1 cellular context compared by ENCODE assay signal in the genomic region with DNA sequence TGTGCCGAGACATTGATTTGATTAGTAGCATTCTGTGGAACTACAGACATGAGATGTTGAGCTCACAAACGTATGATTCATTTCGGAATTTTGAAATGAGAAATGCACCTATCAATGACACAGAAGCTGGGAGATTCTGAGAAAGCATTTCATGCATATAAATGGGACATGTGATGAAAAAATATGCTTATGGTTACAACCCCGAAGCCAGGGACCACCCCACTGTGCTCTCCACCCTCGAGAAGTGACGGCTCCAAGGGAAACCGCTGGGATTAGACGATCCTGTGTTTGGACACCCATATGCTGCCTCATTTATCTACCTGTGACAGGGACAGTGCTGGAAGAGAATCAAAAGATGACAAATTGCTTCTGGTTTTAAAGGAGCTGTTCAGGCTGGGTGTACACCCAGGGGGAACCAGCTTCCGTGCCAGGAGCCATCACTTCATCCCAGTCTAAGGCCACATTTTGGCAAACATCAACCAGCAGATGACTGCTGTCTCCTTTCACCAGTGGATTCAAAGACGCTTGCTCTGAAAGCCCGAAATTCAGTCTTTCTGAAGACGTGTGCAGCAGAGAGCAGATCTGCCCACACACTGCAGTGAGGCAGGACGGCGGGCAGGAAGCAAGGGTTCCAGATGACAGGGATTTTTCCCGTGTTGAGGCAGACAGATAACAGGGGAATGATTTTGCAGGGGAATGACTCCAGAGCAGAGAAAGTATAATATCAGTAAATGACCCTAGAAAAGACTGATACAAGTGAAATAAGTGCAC.
TF ChIP-seq lines count a peak whose summit lies in the region.

No MANE protein-coding gene starts in this region.

TF ChIP-seq in GM12878, 131 proteins besides CTCF, POLR2A, EP300 and RAD21 (continued from another document and continues in another):
- TF ChIP-seq, protein P1, sequence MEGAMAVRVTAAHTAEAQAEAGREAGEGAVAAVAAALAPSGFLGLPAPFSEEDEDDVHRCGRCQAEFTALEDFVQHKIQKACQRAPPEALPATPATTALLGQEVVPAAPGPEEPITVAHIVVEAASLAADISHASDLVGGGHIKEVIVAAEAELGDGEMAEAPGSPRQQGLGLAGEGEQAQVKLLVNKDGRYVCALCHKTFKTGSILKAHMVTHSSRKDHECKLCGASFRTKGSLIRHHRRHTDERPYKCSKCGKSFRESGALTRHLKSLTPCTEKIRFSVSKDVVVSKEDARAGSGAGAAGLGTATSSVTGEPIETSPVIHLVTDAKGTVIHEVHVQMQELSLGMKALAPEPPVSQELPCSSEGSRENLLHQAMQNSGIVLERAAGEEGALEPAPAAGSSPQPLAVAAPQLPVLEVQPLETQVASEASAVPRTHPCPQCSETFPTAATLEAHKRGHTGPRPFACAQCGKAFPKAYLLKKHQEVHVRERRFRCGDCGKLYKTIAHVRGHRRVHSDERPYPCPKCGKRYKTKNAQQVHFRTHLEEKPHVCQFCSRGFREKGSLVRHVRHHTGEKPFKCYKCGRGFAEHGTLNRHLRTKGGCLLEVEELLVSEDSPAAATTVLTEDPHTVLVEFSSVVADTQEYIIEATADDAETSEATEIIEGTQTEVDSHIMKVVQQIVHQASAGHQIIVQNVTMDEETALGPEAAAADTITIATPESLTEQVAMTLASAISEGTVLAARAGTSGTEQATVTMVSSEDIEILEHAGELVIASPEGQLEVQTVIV (IDR thresholded peaks at IDR 0.05; ENCODE audit: borderline replicate concordance, partially characterized antibody) = no peak
- peak; percentile 73 for TF ChIP-seq JUND (IDR thresholded peaks at IDR 0.05; ENCODE audit: low read depth, low read length)
- TF ChIP-seq SIN3A (IDR thresholded peaks at IDR 0.05; ENCODE audit: low read depth, low read length) = no peak
- TF ChIP-seq IKZF2 (IDR thresholded peaks at IDR 0.05) = peak; percentile 45 to 67; a peak in 2 of 4 replicates
- TF ChIP-seq MYC (IDR thresholded peaks at IDR 0.05; ENCODE audit: insufficient read depth, insufficient read length, insufficient replicate concordance, low read length, severe bottlenecking) = no peak
- TF ChIP-seq MXI1 (IDR thresholded peaks at IDR 0.05; ENCODE audit: low read depth, low read length) = 0 out of 2 replicates have a peak, but pooled peaks have one; percentile 51
- TF ChIP-seq, protein P2, sequence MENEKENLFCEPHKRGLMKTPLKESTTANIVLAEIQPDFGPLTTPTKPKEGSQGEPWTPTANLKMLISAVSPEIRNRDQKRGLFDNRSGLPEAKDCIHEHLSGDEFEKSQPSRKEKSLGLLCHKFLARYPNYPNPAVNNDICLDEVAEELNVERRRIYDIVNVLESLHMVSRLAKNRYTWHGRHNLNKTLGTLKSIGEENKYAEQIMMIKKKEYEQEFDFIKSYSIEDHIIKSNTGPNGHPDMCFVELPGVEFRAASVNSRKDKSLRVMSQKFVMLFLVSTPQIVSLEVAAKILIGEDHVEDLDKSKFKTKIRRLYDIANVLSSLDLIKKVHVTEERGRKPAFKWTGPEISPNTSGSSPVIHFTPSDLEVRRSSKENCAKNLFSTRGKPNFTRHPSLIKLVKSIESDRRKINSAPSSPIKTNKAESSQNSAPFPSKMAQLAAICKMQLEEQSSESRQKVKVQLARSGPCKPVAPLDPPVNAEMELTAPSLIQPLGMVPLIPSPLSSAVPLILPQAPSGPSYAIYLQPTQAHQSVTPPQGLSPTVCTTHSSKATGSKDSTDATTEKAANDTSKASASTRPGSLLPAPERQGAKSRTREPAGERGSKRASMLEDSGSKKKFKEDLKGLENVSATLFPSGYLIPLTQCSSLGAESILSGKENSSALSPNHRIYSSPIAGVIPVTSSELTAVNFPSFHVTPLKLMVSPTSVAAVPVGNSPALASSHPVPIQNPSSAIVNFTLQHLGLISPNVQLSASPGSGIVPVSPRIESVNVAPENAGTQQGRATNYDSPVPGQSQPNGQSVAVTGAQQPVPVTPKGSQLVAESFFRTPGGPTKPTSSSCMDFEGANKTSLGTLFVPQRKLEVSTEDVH (IDR thresholded peaks at IDR 0.05; ENCODE audit: low read depth, partially characterized antibody) = no peak
- TF ChIP-seq, protein P3, sequence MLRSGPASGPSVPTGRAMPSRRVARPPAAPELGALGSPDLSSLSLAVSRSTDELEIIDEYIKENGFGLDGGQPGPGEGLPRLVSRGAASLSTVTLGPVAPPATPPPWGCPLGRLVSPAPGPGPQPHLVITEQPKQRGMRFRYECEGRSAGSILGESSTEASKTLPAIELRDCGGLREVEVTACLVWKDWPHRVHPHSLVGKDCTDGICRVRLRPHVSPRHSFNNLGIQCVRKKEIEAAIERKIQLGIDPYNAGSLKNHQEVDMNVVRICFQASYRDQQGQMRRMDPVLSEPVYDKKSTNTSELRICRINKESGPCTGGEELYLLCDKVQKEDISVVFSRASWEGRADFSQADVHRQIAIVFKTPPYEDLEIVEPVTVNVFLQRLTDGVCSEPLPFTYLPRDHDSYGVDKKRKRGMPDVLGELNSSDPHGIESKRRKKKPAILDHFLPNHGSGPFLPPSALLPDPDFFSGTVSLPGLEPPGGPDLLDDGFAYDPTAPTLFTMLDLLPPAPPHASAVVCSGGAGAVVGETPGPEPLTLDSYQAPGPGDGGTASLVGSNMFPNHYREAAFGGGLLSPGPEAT (IDR thresholded peaks at IDR 0.05; ENCODE audit: low read depth) = peak; percentile 73
- TF ChIP-seq YBX1 (IDR thresholded peaks at IDR 0.05) = no peak
- peak; percentile 50; the same call in 1 of the 2 replicates for TF ChIP-seq MTA3 (IDR thresholded peaks at IDR 0.05; ENCODE audit: borderline replicate concordance, low read length)
- TF ChIP-seq, protein P4, sequence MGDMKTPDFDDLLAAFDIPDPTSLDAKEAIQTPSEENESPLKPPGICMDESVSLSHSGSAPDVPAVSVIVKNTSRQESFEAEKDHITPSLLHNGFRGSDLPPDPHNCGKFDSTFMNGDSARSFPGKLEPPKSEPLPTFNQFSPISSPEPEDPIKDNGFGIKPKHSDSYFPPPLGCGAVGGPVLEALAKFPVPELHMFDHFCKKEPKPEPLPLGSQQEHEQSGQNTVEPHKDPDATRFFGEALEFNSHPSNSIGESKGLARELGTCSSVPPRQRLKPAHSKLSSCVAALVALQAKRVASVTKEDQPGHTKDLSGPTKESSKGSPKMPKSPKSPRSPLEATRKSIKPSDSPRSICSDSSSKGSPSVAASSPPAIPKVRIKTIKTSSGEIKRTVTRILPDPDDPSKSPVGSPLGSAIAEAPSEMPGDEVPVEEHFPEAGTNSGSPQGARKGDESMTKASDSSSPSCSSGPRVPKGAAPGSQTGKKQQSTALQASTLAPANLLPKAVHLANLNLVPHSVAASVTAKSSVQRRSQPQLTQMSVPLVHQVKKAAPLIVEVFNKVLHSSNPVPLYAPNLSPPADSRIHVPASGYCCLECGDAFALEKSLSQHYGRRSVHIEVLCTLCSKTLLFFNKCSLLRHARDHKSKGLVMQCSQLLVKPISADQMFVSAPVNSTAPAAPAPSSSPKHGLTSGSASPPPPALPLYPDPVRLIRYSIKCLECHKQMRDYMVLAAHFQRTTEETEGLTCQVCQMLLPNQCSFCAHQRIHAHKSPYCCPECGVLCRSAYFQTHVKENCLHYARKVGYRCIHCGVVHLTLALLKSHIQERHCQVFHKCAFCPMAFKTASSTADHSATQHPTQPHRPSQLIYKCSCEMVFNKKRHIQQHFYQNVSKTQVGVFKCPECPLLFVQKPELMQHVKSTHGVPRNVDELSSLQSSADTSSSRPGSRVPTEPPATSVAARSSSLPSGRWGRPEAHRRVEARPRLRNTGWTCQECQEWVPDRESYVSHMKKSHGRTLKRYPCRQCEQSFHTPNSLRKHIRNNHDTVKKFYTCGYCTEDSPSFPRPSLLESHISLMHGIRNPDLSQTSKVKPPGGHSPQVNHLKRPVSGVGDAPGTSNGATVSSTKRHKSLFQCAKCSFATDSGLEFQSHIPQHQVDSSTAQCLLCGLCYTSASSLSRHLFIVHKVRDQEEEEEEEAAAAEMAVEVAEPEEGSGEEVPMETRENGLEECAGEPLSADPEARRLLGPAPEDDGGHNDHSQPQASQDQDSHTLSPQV (IDR thresholded peaks at IDR 0.05) = no peak
- TF ChIP-seq RUNX3 (IDR thresholded peaks at IDR 0.05; ENCODE audit: low read length) = peak; percentile 66
- peak; percentile 45 for TF ChIP-seq FOXM1 (IDR thresholded peaks at IDR 0.05; ENCODE audit: low read depth, low read length)
- TF ChIP-seq RELA (IDR thresholded peaks at IDR 0.05; ENCODE audit: borderline replicate concordance, partially characterized antibody) = no peak
- peak; percentile 35; the same call in 1 of the 2 replicates for TF ChIP-seq BMI1 (IDR thresholded peaks at IDR 0.05; ENCODE audit: borderline replicate concordance)
- no peak for TF ChIP-seq TAF1 (IDR thresholded peaks at IDR 0.05; ENCODE audit: borderline replicate concordance, low read depth, low read length)
- TF ChIP-seq, protein P5, sequence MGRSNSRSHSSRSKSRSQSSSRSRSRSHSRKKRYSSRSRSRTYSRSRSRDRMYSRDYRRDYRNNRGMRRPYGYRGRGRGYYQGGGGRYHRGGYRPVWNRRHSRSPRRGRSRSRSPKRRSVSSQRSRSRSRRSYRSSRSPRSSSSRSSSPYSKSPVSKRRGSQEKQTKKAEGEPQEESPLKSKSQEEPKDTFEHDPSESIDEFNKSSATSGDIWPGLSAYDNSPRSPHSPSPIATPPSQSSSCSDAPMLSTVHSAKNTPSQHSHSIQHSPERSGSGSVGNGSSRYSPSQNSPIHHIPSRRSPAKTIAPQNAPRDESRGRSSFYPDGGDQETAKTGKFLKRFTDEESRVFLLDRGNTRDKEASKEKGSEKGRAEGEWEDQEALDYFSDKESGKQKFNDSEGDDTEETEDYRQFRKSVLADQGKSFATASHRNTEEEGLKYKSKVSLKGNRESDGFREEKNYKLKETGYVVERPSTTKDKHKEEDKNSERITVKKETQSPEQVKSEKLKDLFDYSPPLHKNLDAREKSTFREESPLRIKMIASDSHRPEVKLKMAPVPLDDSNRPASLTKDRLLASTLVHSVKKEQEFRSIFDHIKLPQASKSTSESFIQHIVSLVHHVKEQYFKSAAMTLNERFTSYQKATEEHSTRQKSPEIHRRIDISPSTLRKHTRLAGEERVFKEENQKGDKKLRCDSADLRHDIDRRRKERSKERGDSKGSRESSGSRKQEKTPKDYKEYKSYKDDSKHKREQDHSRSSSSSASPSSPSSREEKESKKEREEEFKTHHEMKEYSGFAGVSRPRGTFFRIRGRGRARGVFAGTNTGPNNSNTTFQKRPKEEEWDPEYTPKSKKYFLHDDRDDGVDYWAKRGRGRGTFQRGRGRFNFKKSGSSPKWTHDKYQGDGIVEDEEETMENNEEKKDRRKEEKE (IDR thresholded peaks at IDR 0.05) = no peak
- peak; percentile 70 for TF ChIP-seq IKZF1 (conservative IDR thresholded peaks at IDR 0.05)
- no peak for TF ChIP-seq NR2C2 (IDR thresholded peaks at IDR 0.05; ENCODE audit: borderline replicate concordance, control insufficient read depth, insufficient read length, low read depth)
- no peak for TF ChIP-seq FOS (IDR thresholded peaks at IDR 0.05; ENCODE audit: borderline replicate concordance, extremely low read depth, insufficient read length)
- TF ChIP-seq BHLHE40 (IDR thresholded peaks at IDR 0.05; ENCODE audit: borderline replicate concordance in 1 of 2, low read depth in 2 of 2, low read length in 1 of 2) = peak; percentile 18 to 22; a peak in 1 of 4 replicates
- peak; percentile 36; the same call in 1 of the 2 replicates for TF ChIP-seq CREB1 (IDR thresholded peaks at IDR 0.05; ENCODE audit: low read depth)
- no peak for TF ChIP-seq STAT1 (conservative IDR thresholded peaks at IDR 0.05)
- TF ChIP-seq, protein P6, sequence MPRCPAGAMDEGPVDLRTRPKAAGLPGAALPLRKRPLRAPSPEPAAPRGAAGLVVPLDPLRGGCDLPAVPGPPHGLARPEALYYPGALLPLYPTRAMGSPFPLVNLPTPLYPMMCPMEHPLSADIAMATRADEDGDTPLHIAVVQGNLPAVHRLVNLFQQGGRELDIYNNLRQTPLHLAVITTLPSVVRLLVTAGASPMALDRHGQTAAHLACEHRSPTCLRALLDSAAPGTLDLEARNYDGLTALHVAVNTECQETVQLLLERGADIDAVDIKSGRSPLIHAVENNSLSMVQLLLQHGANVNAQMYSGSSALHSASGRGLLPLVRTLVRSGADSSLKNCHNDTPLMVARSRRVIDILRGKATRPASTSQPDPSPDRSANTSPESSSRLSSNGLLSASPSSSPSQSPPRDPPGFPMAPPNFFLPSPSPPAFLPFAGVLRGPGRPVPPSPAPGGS (IDR thresholded peaks at IDR 0.05; ENCODE audit: borderline replicate concordance, insufficient read depth, low read depth, low read length, poor library complexity, severe bottlenecking) = no peak
- peak; percentile 68 for TF ChIP-seq NFIC (IDR thresholded peaks at IDR 0.05; ENCODE audit: low read depth, low read length)
- TF ChIP-seq ATF7 (IDR thresholded peaks at IDR 0.05; ENCODE audit: low read depth) = peak; percentile 68; the same call in 1 of the 2 replicates
- peak; percentile 91 for TF ChIP-seq IRF4 (IDR thresholded peaks at IDR 0.05; ENCODE audit: low read depth, low read length)
- TF ChIP-seq, protein P7, sequence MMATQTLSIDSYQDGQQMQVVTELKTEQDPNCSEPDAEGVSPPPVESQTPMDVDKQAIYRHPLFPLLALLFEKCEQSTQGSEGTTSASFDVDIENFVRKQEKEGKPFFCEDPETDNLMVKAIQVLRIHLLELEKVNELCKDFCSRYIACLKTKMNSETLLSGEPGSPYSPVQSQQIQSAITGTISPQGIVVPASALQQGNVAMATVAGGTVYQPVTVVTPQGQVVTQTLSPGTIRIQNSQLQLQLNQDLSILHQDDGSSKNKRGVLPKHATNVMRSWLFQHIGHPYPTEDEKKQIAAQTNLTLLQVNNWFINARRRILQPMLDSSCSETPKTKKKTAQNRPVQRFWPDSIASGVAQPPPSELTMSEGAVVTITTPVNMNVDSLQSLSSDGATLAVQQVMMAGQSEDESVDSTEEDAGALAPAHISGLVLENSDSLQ (IDR thresholded peaks at IDR 0.05) = no peak
- no peak for TF ChIP-seq ETV6 (conservative IDR thresholded peaks at IDR 0.05 in 1 of 2, IDR thresholded peaks at IDR 0.05 in 1 of 2; ENCODE audit: borderline replicate concordance in 1 of 2, low read depth in 1 of 2)
- no peak for TF ChIP-seq SUPT20H (IDR thresholded peaks at IDR 0.05; ENCODE audit: borderline replicate concordance, control insufficient read depth, low read depth, low read length)
- 0 out of 2 replicates have a peak, but pooled peaks have one; percentile 26 for TF ChIP-seq PAX5 (IDR thresholded peaks at IDR 0.05; ENCODE audit: borderline replicate concordance, low read depth, low read length)
- TF ChIP-seq SMAD1 (IDR thresholded peaks at IDR 0.05; ENCODE audit: low read depth, partially characterized antibody) = no peak
